In the genomic region with DNA sequence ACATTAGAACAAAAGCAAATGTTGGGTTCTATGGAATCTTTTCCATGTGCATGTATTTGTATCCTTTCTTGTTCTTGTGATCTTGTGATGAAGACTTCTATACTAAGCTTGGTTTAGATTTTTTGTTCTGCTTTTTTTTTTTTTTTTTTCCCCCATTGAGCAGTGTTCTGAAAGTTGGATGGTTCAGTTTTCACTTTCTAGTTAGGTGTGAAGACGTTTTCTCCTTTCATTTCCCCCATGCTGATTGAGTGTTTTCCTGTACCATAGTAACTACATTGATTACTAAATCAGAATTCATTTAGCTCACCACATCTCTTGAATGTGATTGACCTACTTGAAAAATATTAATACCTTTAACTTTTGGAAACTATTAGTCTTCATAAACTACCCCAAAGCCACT, we compare ENCODE assay signal across 12 cellular contexts. TPM values are rescaled to one million over a fixed set of nuclear protein-coding genes. Genes with fewer than 3 reads are reported as not detected.
DNase-seq lines count a peak whose midpoint lies in the region; ATAC-seq, FAIRE-seq and TF ChIP-seq lines count a peak whose summit lies in the region.
"Had no signal": no experiment of that assay in that cellular context is flagged by ENCODE, and none has a peak within 500 bp of the region (broad histone marks: within the 10 kb centered on the region; RNA-seq: fewer than 3 reads in every experiment).

No MANE protein-coding gene starts in this region.

- peak overlapping the region; percentile 88 for H3K27ac Mint-ChIP-seq in activated T-cell treated with anti-CD3 and anti-CD28 coated beads, Interleukin-2, amount 50 U/mL, for 24 hours
- H3K27ac Mint-ChIP-seq in stimulated activated effector memory CD8-positive, alpha-beta T cell treated with anti-CD3 and anti-CD28 coated beads, Interleukin-12 subunit alpha, Interleukin-12 subunit beta, amount 100 ng/mL, for 72 hours: peak overlapping the region; percentile 11

- TF ChIP-seq CTCF in HEK293 (tag by site-specific recombination; IDR thresholded peaks at IDR 0.05) (no peak), D721Med (IDR thresholded peaks at IDR 0.05; ENCODE audit: insufficient read depth, missing control alignments) (no peak), lower leg skin (IDR thresholded peaks at IDR 0.05) (no peak)

- H3K4me3 ChIP-seq in HEK293 (ENCODE audit: low read depth, low read length) (no peak overlapping the region), lower leg skin (ENCODE audit: low read depth, poor library complexity, severe bottlenecking) (no peak overlapping the region)
- H3K4me3 ChIP-seq: dorsolateral prefrontal cortex had no signal

- WGBS in lower leg skin, 2 donors: 74 to 81% methylated on average over 1 of the region's 1 CpG

- CTCF ChIA-PET in HEK293 (lab: Yijun Ruan, JAX): no interaction called here

- H3K4me1 ChIP-seq in HEK293 (ENCODE audit: control insufficient read depth, insufficient read depth, low read length): no peaks in the 10 kb centered on the region

- POLR2A ChIA-PET in HEK293 (lab: Yijun Ruan, JAX): no interaction called here

- peaks cover 75 to 98% of the 10 kb centered on the region in 2 experiments for H3K36me3 ChIP-seq in HEK293 (ENCODE audit: control insufficient read depth in 2 of 2, insufficient read depth in 1 of 2, low read length in 2 of 2)

- no peaks in the 10 kb centered on the region for H3K27me3 Mint-ChIP-seq in activated T-cell treated with anti-CD3 and anti-CD28 coated beads, Interleukin-2, amount 50 U/mL, for 24 hours

- H3K36me3 Mint-ChIP-seq in activated T-cell treated with anti-CD3 and anti-CD28 coated beads, Interleukin-2, amount 50 U/mL, for 24 hours (ENCODE audit: low read depth): peaks cover 98% of the 10 kb centered on the region
- H3K36me3 Mint-ChIP-seq in stimulated activated effector memory CD8-positive, alpha-beta T cell treated with anti-CD3 and anti-CD28 coated beads, Interleukin-12 subunit alpha, Interleukin-12 subunit beta, amount 100 ng/mL, for 72 hours: no peaks in the 10 kb centered on the region

- DNase-seq in activated T-cell treated with anti-CD3 and anti-CD28 coated beads, Interleukin-2, amount 50 U/mL, for 24 hours: no peak
- DNase-seq in activated T-cell treated with anti-CD3 and anti-CD28 coated beads, Interleukin-2, amount 50 U/mL, for 48 hours: no peak
- no peak for DNase-seq in stimulated activated effector memory CD8-positive, alpha-beta T cell treated with anti-CD3 and anti-CD28 coated beads, Interleukin-12 subunit alpha, Interleukin-12 subunit beta, amount 100 ng/mL, for 72 hours (ENCODE audit: low spot score in 2 of 2)
- DNase-seq in D721Med (ENCODE audit: insufficient read length, low spot score) (no peak), lower leg skin (ENCODE audit: low spot score in 2 of 2) (no peak), NCI-H226 (no peak)
- DNase-seq: dorsolateral prefrontal cortex; hypothalamus; NCI-H1930; stimulated activated CD4-positive, alpha-beta T cell treated with anti-CD3 and anti-CD28 coated beads, Interleukin-4, amount 100 ng/mL, for 4 hours had no signal

- ATAC-seq in HG03520 (IDR thresholded peaks at IDR 0.05; ENCODE audit: unreplicated experiment): peak; percentile 90
- peak; percentile 86 for ATAC-seq in stimulated activated effector memory CD8-positive, alpha-beta T cell treated with anti-CD3 and anti-CD28 coated beads, Interleukin-12 subunit alpha, Interleukin-12 subunit beta, amount 100 ng/mL, for 72 hours

- H3K4me3 Mint-ChIP-seq in activated T-cell treated with anti-CD3 and anti-CD28 coated beads, Interleukin-2, amount 50 U/mL, for 24 hours: peak overlapping the region; percentile 31
- H3K4me3 Mint-ChIP-seq in stimulated activated effector memory CD8-positive, alpha-beta T cell treated with anti-CD3 and anti-CD28 coated beads, Interleukin-12 subunit alpha, Interleukin-12 subunit beta, amount 100 ng/mL, for 72 hours: no peak overlapping the region

- H3K9me3 Mint-ChIP-seq in activated T-cell treated with anti-CD3 and anti-CD28 coated beads, Interleukin-2, amount 50 U/mL, for 24 hours: no peaks in the 10 kb centered on the region
- no peaks in the 10 kb centered on the region for H3K9me3 Mint-ChIP-seq in stimulated activated effector memory CD8-positive, alpha-beta T cell treated with anti-CD3 and anti-CD28 coated beads, Interleukin-12 subunit alpha, Interleukin-12 subunit beta, amount 100 ng/mL, for 72 hours

- intact Hi-C loops in lower leg skin (cut with DNase I; ENCODE audit: low total_unique reads): no loop called here

- no peak for TF ChIP-seq POLR2A in lower leg skin (IDR thresholded peaks at IDR 0.05)

- H3K9me3 ChIP-seq in HEK293 (ENCODE audit: control insufficient read depth, insufficient read depth, low read depth, low read length): no peaks in the 10 kb centered on the region

- H3K27ac ChIP-seq in HEK293 (ENCODE audit: extremely low read depth, low read depth, low read length): no peak overlapping the region
- H3K27ac ChIP-seq: dorsolateral prefrontal cortex had no signal

- H3K4me1 Mint-ChIP-seq in activated T-cell treated with anti-CD3 and anti-CD28 coated beads, Interleukin-2, amount 50 U/mL, for 24 hours (ENCODE audit: low read depth): peaks cover 64% of the 10 kb centered on the region
- H3K4me1 Mint-ChIP-seq in stimulated activated effector memory CD8-positive, alpha-beta T cell treated with anti-CD3 and anti-CD28 coated beads, Interleukin-12 subunit alpha, Interleukin-12 subunit beta, amount 100 ng/mL, for 72 hours: peaks cover 11% of the 10 kb centered on the region

- no peak for FAIRE-seq in D721Med (lab: Jason Lieb, UNC)

TF ChIP-seq in HEK293, 187 proteins besides CTCF, POLR2A, EP300 and RAD21:
- TF ChIP-seq SP3 (tag by site-specific recombination; IDR thresholded peaks at IDR 0.05) (no peak), PRDM1 (tag by site-specific recombination; IDR thresholded peaks at IDR 0.05) (peak; percentile 72; the same call in 1 of the 2 replicates)
TF ChIP-seq in HEK293: peak in this region for 1.

RNA-seq across cellular contexts. Expression of a gene that starts 34.1 kb away (rescaled TPM):
- 10 to 100 TPM; 39.5 to 80.5 (median 50.8) TPM for total RNA-seq in lower leg skin
